In genomic region chr1:65066766-65067490, GRCh38 we compare ENCODE assay signal across 8 cellular contexts.
DNase-seq lines count a peak whose midpoint lies in the region; ATAC-seq and TF ChIP-seq lines count a peak whose summit lies in the region.

No MANE protein-coding gene starts in this region.

- peak; percentile 46 for ATAC-seq in HG02981 (IDR thresholded peaks at IDR 0.05; ENCODE audit: unreplicated experiment)

- H3K27ac Mint-ChIP-seq in endothelial cell (ENCODE audit: unreplicated experiment) (no peak overlapping the region), mesothelial cell of epicardium (peak overlapping the region; percentile 53)

- TF ChIP-seq CTCF in endothelial cell (IDR thresholded peaks at IDR 0.05; ENCODE audit: unreplicated experiment) (no peak), mesothelial cell of epicardium (IDR thresholded peaks at IDR 0.05; ENCODE audit: unreplicated experiment) (no peak)

- H3K9me3 Mint-ChIP-seq in endothelial cell (ENCODE audit: unreplicated experiment) (no peaks in the 10 kb centered on the region), mesothelial cell of epicardium (no peaks in the 10 kb centered on the region)

- no peaks in the 10 kb centered on the region for H3K36me3 Mint-ChIP-seq in endothelial cell (ENCODE audit: low read depth, unreplicated experiment)
- no peaks in the 10 kb centered on the region for H3K36me3 Mint-ChIP-seq in mesothelial cell of epicardium

- H3K4me1 Mint-ChIP-seq in endothelial cell (ENCODE audit: unreplicated experiment) (peaks cover 24% of the 10 kb centered on the region), mesothelial cell of epicardium (peaks cover 31% of the 10 kb centered on the region)

- H3K4me3 Mint-ChIP-seq in endothelial cell (ENCODE audit: unreplicated experiment) (peak overlapping the region; percentile 93), mesothelial cell of epicardium (peak overlapping the region; percentile 80)

- H3K27me3 Mint-ChIP-seq in endothelial cell (ENCODE audit: unreplicated experiment): peaks cover 7% of the 10 kb centered on the region
- H3K27me3 Mint-ChIP-seq in mesothelial cell of epicardium (ENCODE audit: low read depth): peaks cover 16% of the 10 kb centered on the region

- DNase-seq in NCI-H1417 (lab: John Stamatoyannopoulos, UW) (peak; percentile 50 to 77 (median 66)), NCI-H1417 treated with DMSO at 0.1 percent for 48 hours (lab: John Stamatoyannopoulos, UW) (no peak), NOMO-1 (lab: John Stamatoyannopoulos, UW; ENCODE audit: unreplicated experiment in 2 of 2) (peak; percentile 27 to 49), endothelial cell (ENCODE audit: low spot score) (peak; percentile 60), mesothelial cell of epicardium (ENCODE audit: low spot score in 2 of 2, unreplicated experiment in 2 of 2) (peak; percentile 26 to 58)
- peak; percentile 81 for DNase-seq in activated CD8-positive, alpha-beta memory T cell treated with anti-CD3 and anti-CD28 coated beads, Interleukin-2, amount 50 U/mL, for 48 hours
- DNase-seq in stimulated activated CD8-positive, alpha-beta memory T cell treated with anti-CD3 and anti-CD28 coated beads, Interleukin-15, amount 100 ng/mL, for 4 hours (ENCODE audit: low read depth in 2 of 2): peak; percentile 50 to 66
